Comparison of ENCODE assay signal across 8 cellular contexts in genomic region chr15:60359738-60360137, GRCh38. TPM values are rescaled to one million over a fixed set of nuclear protein-coding genes. Genes with fewer than 3 reads are reported as not detected.
A peak's percentile ranks its signal among the peaks of the same experiment; 100 is the strongest.
DNase-seq lines count a peak whose midpoint lies in the region; ATAC-seq and TF ChIP-seq lines count a peak whose summit lies in the region.
"Not testable (repeated sequence)": the region's sequence is repeated elsewhere in the genome, so short reads cannot be mapped to it uniquely, and the experiment has no call there.

No MANE protein-coding gene starts in this region.

- intact Hi-C loops in stomach (cut with DNase I; ENCODE audit: low total_unique reads) = loop anchor here (5.0 kb wide), 1 partner anchor 88 kb away; no protein-coding TSS in a partner anchor

- H3K4me3 Mint-ChIP-seq in natural killer cell treated with Interleukin-12 subunit alpha and Interleukin-12 subunit beta and Interleukin-15 and Interleukin-18, amount 100 ng/mL, for 72 hours = not testable (repeated sequence)

- not testable (repeated sequence) for H3K27me3 ChIP-seq in stomach

- peaks cover 11% of the 10 kb centered on the region for H3K36me3 Mint-ChIP-seq in natural killer cell treated with Interleukin-12 subunit alpha and Interleukin-12 subunit beta and Interleukin-15 and Interleukin-18, amount 100 ng/mL, for 72 hours

- in situ Hi-C loops in astrocyte of the cerebellum (cut with HindIII; ENCODE audit: low sequenced_read_pairs) = loop anchor here (5.0 kb wide), 2 partner anchors 38 to 78 kb away; partner anchors contain the start of gene ANXA2

- not testable (repeated sequence) for H3K9me3 Mint-ChIP-seq in natural killer cell treated with Interleukin-12 subunit alpha and Interleukin-12 subunit beta and Interleukin-15 and Interleukin-18, amount 100 ng/mL, for 72 hours

- H3K4me1 ChIP-seq in stomach = peaks cover 33 to 65% (median 50%) of the 10 kb centered on the region in 4 donors

- H3K4me1 Mint-ChIP-seq in natural killer cell treated with Interleukin-12 subunit alpha and Interleukin-12 subunit beta and Interleukin-15 and Interleukin-18, amount 100 ng/mL, for 72 hours (ENCODE audit: low read depth in 2 of 2) = peaks cover 9 to 30% of the 10 kb centered on the region in 2 donors

- not testable (repeated sequence) for H3K27ac Mint-ChIP-seq in natural killer cell treated with Interleukin-12 subunit alpha and Interleukin-12 subunit beta and Interleukin-15 and Interleukin-18, amount 100 ng/mL, for 72 hours

- not testable (repeated sequence) for H3K27ac ChIP-seq in VCaP
- peak overlapping the region; percentile 56 to 87 (median 70) for H3K27ac ChIP-seq in stomach

- WGBS in stomach, 5 donors = 58 to 66% (median 64%) methylated on average over 10 of the region's 10 CpGs

- TF ChIP-seq POLR2A in stomach (IDR thresholded peaks at IDR 0.05) = not testable (repeated sequence)

- H3K36me3 ChIP-seq in stomach = peaks cover 37 to 98% (median 72%) of the 10 kb centered on the region in 4 donors

- not testable (repeated sequence) for H3K9me3 ChIP-seq in stomach

- ATAC-seq in natural killer cell treated with Interleukin-12 subunit alpha and Interleukin-12 subunit beta and Interleukin-15 and Interleukin-18, amount 100 ng/mL, for 72 hours = peak in 1 of 2 donors; percentile 66

- not testable (repeated sequence) for TF ChIP-seq EP300 in stomach (IDR thresholded peaks at IDR 0.05)

- peak; percentile 74 for DNase-seq in DMS 273 (lab: John Stamatoyannopoulos, UW; ENCODE audit: unreplicated experiment)
- peak; percentile 59 for DNase-seq in HuH-7 (ENCODE audit: low spot score)
- DNase-seq in NCI-H524 (lab: John Stamatoyannopoulos, UW) = peak; percentile 81
- peak; percentile 51 for DNase-seq in astrocyte of the cerebellum (ENCODE audit: low read depth)
- peak; percentile 59 for DNase-seq in globus pallidus (ENCODE audit: low spot score)
- peak; percentile 65 for DNase-seq in natural killer cell treated with Interleukin-12 subunit alpha and Interleukin-12 subunit beta and Interleukin-15 and Interleukin-18, amount 100 ng/mL, for 72 hours (ENCODE audit: low spot score)
- peak; percentile 44 for DNase-seq in stomach

- H3K27me3 Mint-ChIP-seq in natural killer cell treated with Interleukin-12 subunit alpha and Interleukin-12 subunit beta and Interleukin-15 and Interleukin-18, amount 100 ng/mL, for 72 hours = not testable (repeated sequence)

- not testable (repeated sequence) for H3K4me3 ChIP-seq in astrocyte of the cerebellum (ENCODE audit: low read depth, low read length); stomach

- peak; percentile 92 for TF ChIP-seq CTCF in VCaP (conservative IDR thresholded peaks at IDR 0.05)
- TF ChIP-seq CTCF in astrocyte of the cerebellum (IDR thresholded peaks at IDR 0.05; ENCODE audit: low read depth, low read length, missing control alignments) = peak; percentile 60
- TF ChIP-seq CTCF in stomach (IDR thresholded peaks at IDR 0.05) = peak in 5 of 7 experiments; percentile 52 to 88 (median 63)

RNA-seq across cellular contexts. Expression of gene ANXA2, which starts 38.0 kb away (rescaled TPM):
- total RNA-seq in natural killer cell treated with Interleukin-12 subunit alpha and Interleukin-12 subunit beta and Interleukin-15 and Interleukin-18, amount 100 ng/mL, for 72 hours = 100 to 1,000 TPM in 1 of 2 donors, 10 to 100 TPM in 1; 95.1 to 137 TPM
- total RNA-seq in stomach = 1,000 to 10,000 TPM in 1 of 5 donors, 100 to 1,000 TPM in 4; 292 to 1,332 (median 460) TPM
- 100 to 1,000 TPM; 600 to 928 (median 774) TPM for polyA plus RNA-seq in stomach
